12 cellular contexts compared by ENCODE assay signal in the genomic region with DNA sequence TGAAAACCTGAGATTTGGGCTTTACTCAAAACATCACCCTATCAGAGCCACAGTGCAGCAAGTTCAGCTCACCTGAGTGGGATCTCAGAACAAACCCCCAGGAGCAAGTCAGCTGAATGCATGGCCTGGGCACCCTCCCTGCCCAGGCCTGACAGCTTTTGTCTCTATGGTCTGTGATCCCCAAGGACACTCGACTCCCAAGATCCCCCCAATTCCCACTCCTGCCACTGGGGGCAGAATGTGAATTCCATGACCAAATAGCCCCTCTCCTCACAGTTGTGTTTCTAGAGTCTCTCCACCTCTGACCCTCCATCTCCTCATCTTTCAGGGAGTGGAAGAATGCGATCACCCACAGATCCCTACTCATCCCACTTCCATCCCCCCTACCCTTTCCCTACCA. TPM values are rescaled to one million over a fixed set of nuclear protein-coding genes. Genes with fewer than 3 reads are reported as not detected.
DNase-seq lines count a peak whose midpoint lies in the region; ATAC-seq and TF ChIP-seq lines count a peak whose summit lies in the region.
"Had no signal": no experiment of that assay in that cellular context is flagged by ENCODE, and none has a peak within 500 bp of the region (broad histone marks: within the 10 kb centered on the region; RNA-seq: fewer than 3 reads in every experiment).

No MANE protein-coding gene starts in this region.

- in situ Hi-C loops in transverse colon (cut with MboI; ENCODE audit: low pct_ligation_motif_present in 1 of 4, low pct_unique_long_range_greater_than_20kb in 1 of 4, low sequenced_read_pairs in 3 of 4), result no loop called here

- H3K36me3 ChIP-seq in transverse colon, result no peaks in the 10 kb centered on the region
- H3K36me3 ChIP-seq: sigmoid colon, thoracic aorta had no signal

- intact Hi-C loops in transverse colon (cut with DNase I; ENCODE audit: low total_unique reads), result no loop called here
- intact Hi-C loops in natural killer cell (cut with micrococcal nuclease), result no loop called here

- H3K4me1 ChIP-seq in transverse colon, result no peaks in the 10 kb centered on the region
- H3K4me1 ChIP-seq: sigmoid colon had no signal

- H3K9me3 ChIP-seq in transverse colon, result no peaks in the 10 kb centered on the region
- H3K9me3 ChIP-seq: sigmoid colon, thoracic aorta had no signal

- H3K9me3 Mint-ChIP-seq in natural killer cell, result no peaks in the 10 kb centered on the region

- H3K36me3 Mint-ChIP-seq in natural killer cell, result no peaks in the 10 kb centered on the region

- H3K27me3 ChIP-seq in transverse colon, result no peaks in the 10 kb centered on the region
- H3K27me3 ChIP-seq: sigmoid colon had no signal

- 76 to 89% methylated on average over 1 to 2 of the region's 2 CpGs for WGBS in transverse colon (ENCODE audit: low coverage in 1 of 2), 2 donors

- TF ChIP-seq CTCF in fibroblast of the aortic adventitia (IDR thresholded peaks at IDR 0.05; ENCODE audit: insufficient read depth, low read length) (peak; percentile 49), retinal pigment epithelial cell (conservative IDR thresholded peaks at IDR 0.05; ENCODE audit: low read depth, low read length) (peak; percentile 53), transverse colon (IDR thresholded peaks at IDR 0.05) (no peak), natural killer cell (IDR thresholded peaks at IDR 0.05) (no peak)

- ATAC-seq in GM21723 (IDR thresholded peaks at IDR 0.05; ENCODE audit: unreplicated experiment) (no peak), natural killer cell (no peak)

- no peak overlapping the region for H3K4me3 Mint-ChIP-seq in natural killer cell

- DNase-seq in NCI-H82 (lab: John Stamatoyannopoulos, UW) (peak; percentile 17), NCI-H82 treated with DMSO at 0.1 percent for 48 hours (lab: John Stamatoyannopoulos, UW; ENCODE audit: unreplicated experiment) (no peak), SK-N-DZ (ENCODE audit: low spot score) (peak; percentile 26), fibroblast of the aortic adventitia (ENCODE audit: low read depth) (no peak), retinal pigment epithelial cell (ENCODE audit: low read depth) (no peak), transverse colon (no peak), natural killer cell (no peak)
- DNase-seq: activated CD8-positive, alpha-beta memory T cell treated with anti-CD3 and anti-CD28 coated beads, Interleukin-2, amount 50 U/mL, for 4 hours; sigmoid colon had no signal

- TF ChIP-seq EP300 in transverse colon (IDR thresholded peaks at IDR 0.05; ENCODE audit: low read depth), result no peak

- H3K4me3 ChIP-seq in fibroblast of the aortic adventitia (ENCODE audit: low read depth, low read length) (no peak overlapping the region), retinal pigment epithelial cell (ENCODE audit: low read length) (no peak overlapping the region), transverse colon (no peak overlapping the region)
- H3K4me3 ChIP-seq: sigmoid colon, thoracic aorta had no signal

- no peak overlapping the region for H3K27ac Mint-ChIP-seq in natural killer cell

- no peak for TF ChIP-seq POLR2A in transverse colon (IDR thresholded peaks at IDR 0.05)

- H3K27ac ChIP-seq in transverse colon, result no peak overlapping the region
- H3K27ac ChIP-seq: RWPE1, sigmoid colon, thoracic aorta had no signal

- H3K4me1 Mint-ChIP-seq in natural killer cell, result peaks cover 0 to 7% of the 10 kb centered on the region in 2 donors

- no peaks in the 10 kb centered on the region for H3K27me3 Mint-ChIP-seq in natural killer cell (ENCODE audit: low read depth in 2 of 2)

RNA-seq across cellular contexts. Expression of gene ZNF445, which starts 58.9 kb away (rescaled TPM):
- 7.1 and 8.2 TPM in 2 replicates for polyA plus RNA-seq in SK-N-DZ (2014; cell fraction: cytosol; rRNA removed)
- polyA plus RNA-seq in SK-N-DZ (2014; cell fraction: nucleus; rRNA removed), result 8.9 and 15.7 TPM in 2 replicates
- total RNA-seq in fibroblast of the aortic adventitia (ENCODE audit: low replicate concordance), result 12.1 and 14.3 TPM in 2 replicates
- total RNA-seq in transverse colon, result 10 to 100 TPM in 1 of 4 donors, 1 to 10 TPM in 3; 6.8 to 12.7 (median 8.6) TPM
- 10 to 100 TPM; 15.5 to 24.4 (median 17.4) TPM for total RNA-seq in natural killer cell

Comparison
In these comparisons a context has a peak if more than half of its experiments do, and no peak if none do; other contexts are left out.
1. DNase-seq: peak in NCI-H82 (single experiment) and SK-N-DZ (single experiment); none in NCI-H82 treated with DMSO at 0.1 percent for 48 hours (single experiment), fibroblast of the aortic adventitia (single experiment), retinal pigment epithelial cell (single experiment), transverse colon (single experiment) and natural killer cell (single experiment).
2. CTCF ChIP-seq: peak in fibroblast of the aortic adventitia (single experiment) and retinal pigment epithelial cell (single experiment); none in transverse colon (0 of 5) and natural killer cell (single experiment).